ENCODE assay signal across 1 cellular context in the genomic region with DNA sequence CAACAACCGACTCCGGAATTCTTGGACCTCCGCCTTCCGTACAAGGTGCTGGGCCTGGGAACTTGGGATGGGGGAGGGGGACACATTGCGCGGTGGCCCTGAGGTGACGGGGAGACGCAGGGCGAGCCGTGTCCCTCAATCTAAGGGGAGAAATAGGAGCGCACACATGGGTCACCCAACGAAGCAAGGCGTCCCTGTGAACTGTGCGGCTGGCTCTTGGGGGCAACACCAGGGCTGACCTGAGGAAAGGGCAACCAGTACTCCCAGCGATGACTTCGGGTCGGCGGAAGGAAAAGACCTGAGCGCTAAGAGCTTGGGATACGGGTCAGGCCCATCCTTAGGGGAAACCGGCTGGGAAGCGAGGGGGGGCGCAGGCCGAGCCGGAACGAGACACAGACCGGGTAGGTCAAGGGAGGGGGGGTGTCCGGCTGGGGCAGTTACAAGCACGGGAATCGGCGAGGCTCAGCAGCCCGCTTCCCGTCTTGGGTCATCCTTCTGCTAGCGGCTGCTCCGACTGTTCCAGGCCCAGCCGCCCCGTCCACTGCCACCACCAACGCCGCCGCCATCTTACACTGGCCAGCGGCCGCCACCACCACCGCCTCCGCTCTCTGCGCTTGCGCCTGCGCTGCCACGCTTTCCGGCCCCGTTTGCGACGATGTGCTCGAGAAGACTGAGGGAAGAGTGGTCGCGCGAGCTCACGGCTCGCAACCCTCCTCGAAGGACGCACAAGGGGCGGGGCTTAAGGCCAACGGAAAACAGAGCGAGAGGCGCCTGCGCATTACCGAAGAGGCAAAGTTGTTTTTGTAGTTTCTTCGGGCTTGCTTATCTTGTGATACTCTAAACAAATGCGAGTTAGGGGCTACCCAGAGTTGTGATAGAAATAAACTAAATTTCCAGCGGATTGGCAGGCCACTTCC.
TF ChIP-seq lines count a peak whose summit lies in the region.

A gene (minus strand): TSS at position 672 of the 917 bp plus-strand sequence. CDS start 18,541 bp downstream, outside the sequence.

TF ChIP-seq in A549, 52 proteins besides CTCF, POLR2A, EP300 and RAD21 (continued from another document):
- TF ChIP-seq, protein P1, sequence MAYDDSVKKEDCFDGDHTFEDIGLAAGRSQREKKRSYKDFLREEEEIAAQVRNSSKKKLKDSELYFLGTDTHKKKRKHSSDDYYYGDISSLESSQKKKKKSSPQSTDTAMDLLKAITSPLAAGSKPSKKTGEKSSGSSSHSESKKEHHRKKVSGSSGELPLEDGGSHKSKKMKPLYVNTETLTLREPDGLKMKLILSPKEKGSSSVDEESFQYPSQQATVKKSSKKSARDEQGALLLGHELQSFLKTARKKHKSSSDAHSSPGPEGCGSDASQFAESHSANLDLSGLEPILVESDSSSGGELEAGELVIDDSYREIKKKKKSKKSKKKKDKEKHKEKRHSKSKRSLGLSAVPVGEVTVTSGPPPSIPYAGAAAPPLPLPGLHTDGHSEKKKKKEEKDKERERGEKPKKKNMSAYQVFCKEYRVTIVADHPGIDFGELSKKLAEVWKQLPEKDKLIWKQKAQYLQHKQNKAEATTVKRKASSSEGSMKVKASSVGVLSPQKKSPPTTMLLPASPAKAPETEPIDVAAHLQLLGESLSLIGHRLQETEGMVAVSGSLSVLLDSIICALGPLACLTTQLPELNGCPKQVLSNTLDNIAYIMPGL (CRISPR knock-in tag; IDR thresholded peaks at IDR 0.05; ENCODE audit: borderline replicate concordance) = no peak
- TF ChIP-seq TFCP2L1 (CRISPR knock-in tag; IDR thresholded peaks at IDR 0.05) (peak; percentile 84; the same call in 1 of the 2 replicates), KDM5A (IDR thresholded peaks at IDR 0.05) (peak; percentile 39; the same call in 1 of the 2 replicates), NFE2L2 (conservative IDR thresholded peaks at IDR 0.05; ENCODE audit: low read length) (no peak), ESRRA (IDR thresholded peaks at IDR 0.05; ENCODE audit: borderline replicate concordance, low read length) (no peak), CHD2 (IDR thresholded peaks at IDR 0.05; ENCODE audit: low read length, partially characterized antibody) (peak; percentile 69)
- TF ChIP-seq, protein P2, sequence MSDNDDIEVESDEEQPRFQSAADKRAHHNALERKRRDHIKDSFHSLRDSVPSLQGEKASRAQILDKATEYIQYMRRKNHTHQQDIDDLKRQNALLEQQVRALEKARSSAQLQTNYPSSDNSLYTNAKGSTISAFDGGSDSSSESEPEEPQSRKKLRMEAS (IDR thresholded peaks at IDR 0.05) = peak; percentile 83
- TF ChIP-seq, protein P3, sequence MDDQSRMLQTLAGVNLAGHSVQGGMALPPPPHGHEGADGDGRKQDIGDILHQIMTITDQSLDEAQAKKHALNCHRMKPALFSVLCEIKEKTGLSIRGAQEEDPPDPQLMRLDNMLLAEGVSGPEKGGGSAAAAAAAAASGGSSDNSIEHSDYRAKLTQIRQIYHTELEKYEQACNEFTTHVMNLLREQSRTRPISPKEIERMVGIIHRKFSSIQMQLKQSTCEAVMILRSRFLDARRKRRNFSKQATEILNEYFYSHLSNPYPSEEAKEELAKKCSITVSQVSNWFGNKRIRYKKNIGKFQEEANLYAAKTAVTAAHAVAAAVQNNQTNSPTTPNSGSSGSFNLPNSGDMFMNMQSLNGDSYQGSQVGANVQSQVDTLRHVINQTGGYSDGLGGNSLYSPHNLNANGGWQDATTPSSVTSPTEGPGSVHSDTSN (IDR thresholded peaks at IDR 0.05) = peak; percentile 30; the same call in 1 of the 2 replicates
